Comparison of ENCODE assay signal across 19 cellular contexts in genomic region chr19:43507880-43508279, GRCh38.
"Had no signal": no experiment of that assay in that cellular context is flagged by ENCODE, and none has a peak within 500 bp of the region (broad histone marks: within the 10 kb centered on the region; RNA-seq: fewer than 3 reads in every experiment).

No MANE protein-coding gene starts in this region.

- H3K27ac ChIP-seq: body of pancreas, esophagus muscularis mucosa, left lung, pancreas, tibial artery, vagina had no signal

- DNase-seq: activated CD4-positive, alpha-beta T cell treated with anti-CD3 and anti-CD28 coated beads, Interleukin-2, amount 50 U/mL, for 48 hours; activated CD4-positive, CD25-positive, alpha-beta regulatory T cell treated with anti-CD3 and anti-CD28 coated beads, Interleukin-2, amount 50 U/mL, for 72 hours; activated effector memory CD4-positive, alpha-beta T cell treated with anti-CD3 and anti-CD28 coated beads, Interleukin-2, amount 50 U/mL, for 16 hours; amniotic stem cell; body of pancreas; central memory CD4-positive, alpha-beta T cell; cortex of kidney; effector CD4-positive, alpha-beta T cell; hypothalamus; kidney; left lung; stimulated activated CD4-positive, alpha-beta T cell treated with anti-CD3 and anti-CD28 coated beads, Interleukin-15, amount 100 ng/mL, for 24 hours; stimulated activated CD4-positive, alpha-beta T cell treated with anti-CD3 and anti-CD28 coated beads, Interleukin-4, amount 100 ng/mL, for 1 hour; stimulated activated naive CD4-positive, alpha-beta T cell; tibial artery had no signal

- H3K27me3 ChIP-seq: body of pancreas, esophagus muscularis mucosa, left lung, pancreas, tibial artery, vagina had no signal

- H3K27me3 Mint-ChIP-seq: activated naive CD4-positive, alpha-beta T cell treated with anti-CD3 and anti-CD28 coated beads, Interleukin-2, amount 50 U/mL, for 24 hours had no signal

- ATAC-seq: body of pancreas, left lung, pancreas had no signal

- H3K9me3 Mint-ChIP-seq: activated naive CD4-positive, alpha-beta T cell treated with anti-CD3 and anti-CD28 coated beads, Interleukin-2, amount 50 U/mL, for 24 hours had no signal

- H3K4me3 ChIP-seq: body of pancreas, esophagus muscularis mucosa, left lung, pancreas, tibial artery, vagina had no signal

- H3K4me3 Mint-ChIP-seq: activated naive CD4-positive, alpha-beta T cell treated with anti-CD3 and anti-CD28 coated beads, Interleukin-2, amount 50 U/mL, for 24 hours had no signal

- H3K9me3 ChIP-seq: body of pancreas, esophagus muscularis mucosa, left lung, pancreas, tibial artery, vagina had no signal
